Comparison of ENCODE assay signal across 20 cellular contexts in genomic region chr9:94357158-94357557, GRCh38. TPM values are rescaled to one million over a fixed set of nuclear protein-coding genes. Genes with fewer than 3 reads are reported as not detected.
"Had no signal": no experiment of that assay in that cellular context is flagged by ENCODE, and none has a peak within 500 bp of the region (broad histone marks: within the 10 kb centered on the region; RNA-seq: fewer than 3 reads in every experiment).

No MANE protein-coding gene starts in this region.

RNA-seq across cellular contexts. Expression of gene NUTM2F, which starts 28.7 kb away (rescaled TPM):
- total RNA-seq: activated naive CD4-positive, alpha-beta T cell treated with anti-CD3 and anti-CD28 coated beads for 36 hours; activated naive CD4-positive, alpha-beta T cell treated with anti-CD3 and anti-CD28 coated beads, Interleukin-2, amount 50 U/mL, for 72 hours; activated naive CD8-positive, alpha-beta T cell treated with anti-CD3 and anti-CD28 coated beads for 36 hours; activated naive CD8-positive, alpha-beta T cell treated with anti-CD3 and anti-CD28 coated beads, Interleukin-2, amount 10 ng/mL, durations not matched to agents 7 days and 5 days; activated T-cell treated with anti-CD3 and anti-CD28 coated beads, Interleukin-2, amount 50 U/mL, for 4 hours; activated T-cell treated with anti-CD3 and anti-CD28 coated beads, Interleukin-2, amount 50 U/mL, for 72 hours; activated T-helper 1 cell treated with anti-CD3 and anti-CD28 coated beads, Interleukin-12 subunit alpha, Interleukin-12 subunit beta, Interleukin-2, Interleukin-4 antibody, amounts not matched to agents 30 ng/mL and 10 ng/mL and 1 ng/mL, durations not matched to agents 14 hours and 24 hours and 36 hours; activated T-helper 17 cell treated with anti-CD3 and anti-CD28 coated beads, Interleukin-2, amount 50 U/mL, for 72 hours; activated T-helper 2 cell treated with anti-CD3 and anti-CD28 coated beads, Interferon-gamma antibody, Interleukin-2, Interleukin-4, amounts not matched to agents 10 μg/mL and 5 μg/mL and 100 μg/mL, durations not matched to agents 14 hours and 24 hours and 36 hours; adrenal gland; aorta; ascending aorta; astrocyte; body of pancreas; breast epithelium; bronchial epithelial cell; cardiac septum; cerebellum had no signal
- polyA plus RNA-seq: adipose tissue, adrenal gland, aorta, cardiac muscle cell had no signal
